In genomic region chr18:7885763-7886295, GRCh38 we compare ENCODE assay signal across 21 cellular contexts.
"Had no signal": no experiment of that assay in that cellular context is flagged by ENCODE, and none has a peak within 500 bp of the region (broad histone marks: within the 10 kb centered on the region; RNA-seq: fewer than 3 reads in every experiment).

No MANE protein-coding gene starts in this region.

- H3K4me1 Mint-ChIP-seq: activated naive CD8-positive, alpha-beta T cell treated with anti-CD3 and anti-CD28 coated beads for 36 hours had no signal

- H3K9me3 ChIP-seq: body of pancreas, colonic mucosa, gastrocnemius medialis, heart left ventricle, prostate gland, right lobe of liver, stomach, upper lobe of left lung had no signal

- H3K27ac ChIP-seq: body of pancreas, colonic mucosa, gastrocnemius medialis, heart left ventricle, prostate gland, right lobe of liver, stomach, upper lobe of left lung, VCaP had no signal

- H3K9me3 Mint-ChIP-seq: activated naive CD8-positive, alpha-beta T cell treated with anti-CD3 and anti-CD28 coated beads for 36 hours had no signal

- ATAC-seq: body of pancreas, gastrocnemius medialis, left lobe of liver, right lobe of liver had no signal

- H3K27me3 ChIP-seq: body of pancreas, colonic mucosa, gastrocnemius medialis, heart left ventricle, right lobe of liver, stomach, upper lobe of left lung had no signal

- H3K36me3 ChIP-seq: colonic mucosa, gastrocnemius medialis, prostate gland, right lobe of liver, stomach, upper lobe of left lung had no signal

- H3K4me3 ChIP-seq: body of pancreas, colonic mucosa, gastrocnemius medialis, heart left ventricle, prostate gland, right lobe of liver, stomach, upper lobe of left lung had no signal

- H3K4me1 ChIP-seq: body of pancreas, colonic mucosa, prostate gland, right lobe of liver had no signal

- H3K27ac Mint-ChIP-seq: activated naive CD8-positive, alpha-beta T cell treated with anti-CD3 and anti-CD28 coated beads for 36 hours had no signal

- DNase-seq: activated CD4-positive, alpha-beta T cell treated with anti-CD3 and anti-CD28 coated beads for 1 hour; activated CD4-positive, alpha-beta T cell treated with anti-CD3 and anti-CD28 coated beads, Interleukin-2, amount 50 U/mL, for 4 hours; activated naive CD4-positive, alpha-beta T cell; activated naive CD8-positive, alpha-beta T cell treated with anti-CD3 and anti-CD28 coated beads for 36 hours; activated T-cell treated with anti-CD3 and anti-CD28 coated beads for 4 hours; body of pancreas; caudate nucleus; colonic mucosa; erythroblast; gastrocnemius medialis; heart left ventricle; kidney; mammary epithelial cell; right lobe of liver; small intestine; stimulated activated CD4-positive, alpha-beta T cell treated with anti-CD3 and anti-CD28 coated beads, Interleukin-4, amount 100 ng/mL, for 1 hour; stomach; upper lobe of left lung had no signal

- H3K36me3 Mint-ChIP-seq: activated naive CD8-positive, alpha-beta T cell treated with anti-CD3 and anti-CD28 coated beads for 36 hours had no signal

- H3K27me3 Mint-ChIP-seq: activated naive CD8-positive, alpha-beta T cell treated with anti-CD3 and anti-CD28 coated beads for 36 hours had no signal

- H3K4me3 Mint-ChIP-seq: activated naive CD8-positive, alpha-beta T cell treated with anti-CD3 and anti-CD28 coated beads for 36 hours had no signal
